ENCODE assay signal across 1 cellular context in the genomic region with DNA sequence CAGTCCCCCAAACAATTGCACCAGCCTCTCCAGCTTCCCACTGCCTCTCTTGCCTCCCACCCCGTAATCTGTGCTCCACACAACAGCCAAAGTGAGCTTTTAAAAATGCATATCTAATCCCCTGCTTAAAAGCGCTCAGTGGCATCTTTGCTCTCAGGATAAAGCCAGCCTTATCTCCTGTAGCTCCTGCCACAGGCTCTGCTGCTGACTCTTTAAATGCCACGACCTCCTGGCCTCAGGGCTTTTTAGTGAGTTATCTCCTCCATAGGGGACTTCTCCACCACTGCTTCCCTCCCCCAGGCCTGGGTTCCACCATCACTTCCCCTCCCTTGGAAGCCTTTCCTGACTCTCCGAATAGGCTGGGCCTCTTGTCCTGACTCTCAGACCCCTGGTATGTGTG.
TF ChIP-seq lines count a peak whose summit lies in the region.

No MANE protein-coding gene starts in this region.

TF ChIP-seq in K562, 482 proteins besides CTCF, POLR2A, EP300 and RAD21 (continued from another document):
- TF ChIP-seq, protein P1, sequence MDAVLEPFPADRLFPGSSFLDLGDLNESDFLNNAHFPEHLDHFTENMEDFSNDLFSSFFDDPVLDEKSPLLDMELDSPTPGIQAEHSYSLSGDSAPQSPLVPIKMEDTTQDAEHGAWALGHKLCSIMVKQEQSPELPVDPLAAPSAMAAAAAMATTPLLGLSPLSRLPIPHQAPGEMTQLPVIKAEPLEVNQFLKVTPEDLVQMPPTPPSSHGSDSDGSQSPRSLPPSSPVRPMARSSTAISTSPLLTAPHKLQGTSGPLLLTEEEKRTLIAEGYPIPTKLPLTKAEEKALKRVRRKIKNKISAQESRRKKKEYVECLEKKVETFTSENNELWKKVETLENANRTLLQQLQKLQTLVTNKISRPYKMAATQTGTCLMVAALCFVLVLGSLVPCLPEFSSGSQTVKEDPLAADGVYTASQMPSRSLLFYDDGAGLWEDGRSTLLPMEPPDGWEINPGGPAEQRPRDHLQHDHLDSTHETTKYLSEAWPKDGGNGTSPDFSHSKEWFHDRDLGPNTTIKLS (IDR thresholded peaks at IDR 0.05; ENCODE audit: borderline replicate concordance, low read depth), result no peak; the same call in 1 of the 2 replicates
- no peak for TF ChIP-seq PCBP2 (IDR thresholded peaks at IDR 0.05; ENCODE audit: low read depth, low read length, poor library complexity, severe bottlenecking)
